8 cellular contexts compared by ENCODE assay signal in the genomic region with DNA sequence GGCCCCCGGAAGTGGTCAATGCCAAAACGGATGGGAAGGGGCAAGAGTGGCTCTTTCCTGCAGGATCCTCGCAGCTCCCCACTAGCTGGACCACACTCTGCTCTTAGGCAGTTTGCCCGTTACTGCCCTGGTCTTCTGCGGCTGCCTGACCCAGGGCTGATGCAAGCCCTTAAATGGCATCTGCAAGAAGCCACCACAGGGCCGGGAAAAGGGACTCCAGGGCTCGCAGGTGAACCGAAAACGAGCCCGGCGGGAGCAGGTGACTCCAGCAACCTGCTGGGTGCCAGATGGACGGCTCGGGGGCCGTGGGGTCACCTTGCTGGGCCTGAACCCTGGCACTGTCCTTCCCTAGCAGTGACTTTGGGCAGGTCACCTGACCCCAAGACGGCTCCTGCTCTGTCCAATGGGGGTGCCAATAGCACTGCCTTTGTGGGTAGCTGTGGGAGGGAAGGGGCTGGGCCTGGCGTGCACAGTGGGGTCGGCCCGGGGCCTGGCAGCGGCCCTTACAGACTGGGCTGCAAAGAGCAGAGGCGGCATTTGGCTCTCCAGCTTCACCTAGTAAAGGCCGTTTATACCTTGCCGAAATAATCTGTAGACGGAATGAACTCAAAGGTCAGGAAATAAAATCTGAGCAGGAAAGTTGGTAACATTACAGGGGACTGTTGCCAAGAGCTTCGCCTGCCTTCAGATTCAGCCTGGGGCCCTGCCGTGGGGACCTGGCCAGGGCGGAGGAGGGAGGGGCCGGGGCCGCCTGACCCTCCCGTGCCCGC. TPM values are rescaled to one million over a fixed set of nuclear protein-coding genes. Genes with fewer than 3 reads are reported as not detected.
DNase-seq lines count a peak whose midpoint lies in the region; ATAC-seq, FAIRE-seq and TF ChIP-seq lines count a peak whose summit lies in the region.

No MANE protein-coding gene starts in this region.

- CTCF ChIA-PET in K562 (lab: Yijun Ruan, JAX; ENCODE audit: low intra/inter-chr PET ratio): no interaction called here

- no peaks in the 10 kb centered on the region for H3K9me1 ChIP-seq in K562 (ENCODE audit: control insufficient read depth, insufficient read depth, low read length)

- H3K9me3 Mint-ChIP-seq in CD14-positive monocyte: peaks cover 0 to 6% (median 0%) of the 10 kb centered on the region in 7 donors

- H3K27ac Mint-ChIP-seq in CD14-positive monocyte: peak overlapping the region in 6 of 7 donors; percentile 55 to 81 (median 61)

- DNase-seq in CD14-positive monocyte (ENCODE audit: low spot score) (no peak), K562 (ENCODE audit: extremely low read depth in 1 of 4, low spot score in 3 of 4) (peak in 1 of 4 experiments; percentile 56), thyroid gland (no peak), HTR-8/SVneo (ENCODE audit: insufficient read length, low spot score) (no peak), SKM-1 (lab: John Stamatoyannopoulos, UW; ENCODE audit: unreplicated experiment) (no peak)

- no peaks in the 10 kb centered on the region for H3K27me3 ChIP-seq in Loucy (ENCODE audit: insufficient read depth, low read length, poor library complexity, severe bottlenecking)
- no peaks in the 10 kb centered on the region for H3K27me3 ChIP-seq in K562 (ENCODE audit: control insufficient read depth in 2 of 2, insufficient read depth in 2 of 2, low read length in 2 of 2)
- no peaks in the 10 kb centered on the region for H3K27me3 ChIP-seq in liver (ENCODE audit: control insufficient read depth in 4 of 4, insufficient read depth in 4 of 4, low read length in 3 of 4)
- no peaks in the 10 kb centered on the region for H3K27me3 ChIP-seq in thyroid gland

- H3K36me3 Mint-ChIP-seq in CD14-positive monocyte: peaks cover 14 to 35% of the 10 kb centered on the region in 2 donors

- TF ChIP-seq EP300 in K562 (IDR thresholded peaks at IDR 0.05; ENCODE audit: low read length): no peak

- TF ChIP-seq CTCF in CD14-positive monocyte (IDR thresholded peaks at IDR 0.05) (no peak), Loucy (conservative IDR thresholded peaks at IDR 0.05; ENCODE audit: low read length) (no peak), K562 (IDR thresholded peaks at IDR 0.05 in 2 of 3, conservative IDR thresholded peaks at IDR 0.05 in 1 of 3; ENCODE audit: insufficient read depth in 2 of 3, low read depth in 1 of 3, low read length in 3 of 3) (no peak), liver (IDR thresholded peaks at IDR 0.05; ENCODE audit: low read depth, low read length, missing input control) (no peak), thyroid gland (IDR thresholded peaks at IDR 0.05) (no peak)

- peak; percentile 49 for FAIRE-seq in K562 (lab: Jason Lieb, UNC)
- FAIRE-seq in HTR-8/SVneo (lab: Jason Lieb, UNC): no peak

- H3K4me3 Mint-ChIP-seq in CD14-positive monocyte: peak overlapping the region; percentile 70 to 77

- WGBS in K562 (ENCODE audit: insufficient coverage, low coverage, missing lambda C conversion rate): 44% methylated on average over 30 of the region's 30 CpGs
- WGBS in liver: 24% methylated on average over 30 of the region's 30 CpGs
- WGBS in thyroid gland, 2 donors: 47 to 49% methylated on average over 21 to 25 of the region's 30 CpGs

- peaks cover 0 to 6% (median 0%) of the 10 kb centered on the region in 3 donors for H3K27me3 Mint-ChIP-seq in CD14-positive monocyte (ENCODE audit: low read depth in 3 of 3)

- POLR2A ChIA-PET in K562 (lab: Yijun Ruan, JAX): interaction anchor here (0.6 to 1.3 kb wide), 4 partner anchors 11 to 306 kb away, joined by 3 to 4 read pairs (median 4); partner anchors contain the start of gene UBAC1

- H2AFZ ChIP-seq in Loucy (ENCODE audit: low read length) (peak overlapping the region; percentile 11; the same call in 1 of the 2 replicates), K562 (ENCODE audit: low read depth, low read length) (peak overlapping the region; percentile 89; the same call in 1 of the 2 replicates)

- peak overlapping the region; percentile 75 for H3K4me2 ChIP-seq in Loucy (ENCODE audit: low read depth, low read length, poor library complexity, severe bottlenecking)
- peak overlapping the region; percentile 83 for H3K4me2 ChIP-seq in K562 (ENCODE audit: insufficient read depth, low read length)

- ATAC-seq in GM19455 (IDR thresholded peaks at IDR 0.05; ENCODE audit: unreplicated experiment) (peak; percentile 5), K562 (peak; percentile 28)

- H3K4me3 ChIP-seq in Loucy (ENCODE audit: low read length, poor library complexity, severe bottlenecking): peak overlapping the region; percentile 77
- H3K4me3 ChIP-seq in K562: peak overlapping the region; percentile 82
- peak overlapping the region; percentile 63 to 93 (median 65) for H3K4me3 ChIP-seq in liver (ENCODE audit: low read depth in 1 of 3, low read length in 3 of 3)
- peak overlapping the region; percentile 78 to 88 (median 88) for H3K4me3 ChIP-seq in thyroid gland (replicated peaks in 1 of 3)

- TF ChIP-seq RAD21 in K562 (CRISPR knock-in tag; conservative IDR thresholded peaks at IDR 0.05 in 1 of 2, IDR thresholded peaks at IDR 0.05 in 1 of 2) (no peak), liver (IDR thresholded peaks at IDR 0.05) (peak in 1 of 2 donors; percentile 5)

- H3K9ac ChIP-seq in Loucy (ENCODE audit: low read depth, low read length, poor library complexity, severe bottlenecking): peak overlapping the region; percentile 99
- H3K9ac ChIP-seq in K562 (ENCODE audit: insufficient read depth in 1 of 2, low read depth in 2 of 2, low read length in 2 of 2): peak overlapping the region; percentile 79 to 94
- peak overlapping the region; percentile 50 to 72 for H3K9ac ChIP-seq in liver (ENCODE audit: low read depth in 1 of 2, low read length in 2 of 2)

- BruUV-seq in K562 (replicated peaks; lab: Mats Ljungman, UMichigan): no TSS peak

- H3K4me1 ChIP-seq in Loucy (ENCODE audit: insufficient read depth, low read length, poor library complexity, severe bottlenecking) (peaks cover 18% of the 10 kb centered on the region), K562 (replicated peaks in 1 of 2; ENCODE audit: control insufficient read depth in 2 of 2, insufficient read depth in 2 of 2, low read length in 2 of 2) (peaks cover 18 to 70% of the 10 kb centered on the region in 2 experiments), liver (ENCODE audit: control insufficient read depth in 4 of 4, insufficient read depth in 4 of 4, low read length in 3 of 4) (peaks cover 6 to 30% (median 23%) of the 10 kb centered on the region in 4 donors), thyroid gland (peaks cover 14 to 23% of the 10 kb centered on the region in 2 donors)

- H3F3A ChIP-seq in Loucy (ENCODE audit: low read depth): no peaks in the 10 kb centered on the region

- H3K4me1 Mint-ChIP-seq in CD14-positive monocyte: peaks cover 25% of the 10 kb centered on the region

- H3K27ac ChIP-seq in K562 (ENCODE audit: extremely low read depth, low read depth, low read length): peak overlapping the region; percentile 95
- peak overlapping the region; percentile 71 to 95 for H3K27ac ChIP-seq in liver (ENCODE audit: low read depth in 1 of 2, low read length in 2 of 2)
- peak overlapping the region; percentile 67 to 95 (median 90) for H3K27ac ChIP-seq in thyroid gland

- H3K79me2 ChIP-seq in Loucy (ENCODE audit: insufficient read depth, low read length) (peaks cover 47% of the 10 kb centered on the region), K562 (ENCODE audit: control insufficient read depth, insufficient read depth, low read length) (peaks cover 31% of the 10 kb centered on the region)

- in situ Hi-C loops in K562 (cut with MboI): no loop called here

- H4K20me1 ChIP-seq in Loucy (ENCODE audit: insufficient read depth, low read length, poor library complexity, severe bottlenecking) (peaks cover 6% of the 10 kb centered on the region), K562 (replicated peaks; ENCODE audit: control insufficient read depth, insufficient read depth, low read length) (no peaks in the 10 kb centered on the region)

- intact Hi-C loops in CD14-positive monocyte (cut with micrococcal nuclease) (loop anchor here in 1 of 2 donors (5.0 kb wide), 1 partner anchor 40 kb away; no protein-coding TSS in a partner anchor), K562 (cut with micrococcal nuclease) (loop anchor here (2.0 kb wide), 1 partner anchor 29 kb away; no protein-coding TSS in a partner anchor), thyroid gland (cut with DNase I) (loop anchor here (5.0 kb wide), 1 partner anchor 210 kb away; the partner anchor contains the start of gene CAMSAP1)

- no peaks in the 10 kb centered on the region for H3K36me3 ChIP-seq in Loucy (ENCODE audit: insufficient read depth, low read length)
- H3K36me3 ChIP-seq in K562 (ENCODE audit: control insufficient read depth, insufficient read depth, low read length): peaks cover 20% of the 10 kb centered on the region; the same call in 1 of the 3 replicates
- H3K36me3 ChIP-seq in liver (ENCODE audit: control insufficient read depth in 4 of 4, insufficient read depth in 3 of 4, low read depth in 1 of 4, low read length in 3 of 4): peaks cover 0 to 5% (median 3%) of the 10 kb centered on the region in 4 donors
- no peaks in the 10 kb centered on the region for H3K36me3 ChIP-seq in thyroid gland

- H3K9me2 ChIP-seq in Loucy (replicated peaks; ENCODE audit: low read depth, low read length): no peaks in the 10 kb centered on the region

- H3K9me3 ChIP-seq in Loucy (ENCODE audit: insufficient read depth, low read depth, low read length): no peaks in the 10 kb centered on the region
- H3K9me3 ChIP-seq in K562 (replicated peaks; ENCODE audit: control insufficient read depth, insufficient read depth, low read depth, low read length): no peaks in the 10 kb centered on the region
- H3K9me3 ChIP-seq in liver (ENCODE audit: control insufficient read depth in 4 of 4, low read length in 3 of 4): no peaks in the 10 kb centered on the region
- no peaks in the 10 kb centered on the region for H3K9me3 ChIP-seq in thyroid gland

- TF ChIP-seq POLR2A in K562 (conservative IDR thresholded peaks at IDR 0.05) (no peak), thyroid gland (IDR thresholded peaks at IDR 0.05) (no peak)

RNA-seq across cellular contexts. Expression of gene TMEM250, which starts 1.2 kb away (rescaled TPM):
- polyA plus RNA-seq in CD14-positive monocyte (10 to 100 TPM; 30.9 to 38.0 TPM), K562 (2011; rRNA removed) (11.5 and 12.2 TPM in 2 replicates), K562 (2014; fragmentation: Illumina TruSeq; extraction: Trizol) (9.8 and 16.8 TPM in 2 replicates), K562 (2014; fragmentation: Nextera tagmentation; extraction: Ambion mirVana) (under 1 TPM; 0.32 to 0.64 TPM), K562 (2014; rRNA removed) (25.1 and 28.0 TPM in 2 replicates), liver (10 to 100 TPM in 1 of 2 donors, 1 to 10 TPM in 1; 6.7 to 19.5 TPM)
- total RNA-seq in K562 (2011; cell fraction: chromatin; rRNA removed; ENCODE audit: low replicate concordance): 9.3 and 37.6 TPM in 2 replicates
- total RNA-seq in K562 (2011; cell fraction: nucleolus; rRNA removed): 42.5 and 42.8 TPM in 2 replicates
- 19.5 and 20.3 TPM in 2 replicates for total RNA-seq in K562 (2011; cell fraction: nucleoplasm; rRNA removed)
- total RNA-seq in K562 (2014; rRNA removed) (44.6 and 51.3 TPM in 2 replicates), K562 (2014; rRNA removed; fragmentation: Illumina TruSeq; extraction: Trizol) (6.2 and 6.7 TPM in 2 replicates), K562 (2015; rRNA removed; fragmentation: Illumina TruSeq; extraction: Trizol) (21.6 and 23.3 TPM in 2 replicates), K562 (2021) (40.6 and 43.1 TPM in 2 replicates), liver (10 to 100 TPM; 16.1 to 18.2 TPM), thyroid gland (10 to 100 TPM; 23.5 to 35.3 (median 25.6) TPM)
- polyA plus RNA-seq in K562 (2011; cell fraction: cytosol; rRNA removed): 15.5 and 50.0 TPM in 2 replicates
- 27.4 and 47.1 TPM in 2 replicates for polyA plus RNA-seq in K562 (2011; cell fraction: nucleus; rRNA removed)
- polyA plus RNA-seq in K562 (2012): 27.5 and 33.5 TPM in 2 replicates
- 4.9 and 9.2 TPM in 2 replicates for polyA minus RNA-seq in K562 (2011; rRNA and poly(A)+ RNA removed)
- polyA minus RNA-seq in K562 (2011; cell fraction: cytosol; rRNA and poly(A)+ RNA removed): 18.4 and 21.8 TPM in 2 replicates
- 18.7 and 25.0 TPM in 2 replicates for polyA minus RNA-seq in K562 (2011; cell fraction: nucleus; rRNA and poly(A)+ RNA removed)

RNA-seq across cellular contexts. Expression of gene NACC2, which starts 22.4 kb away (rescaled TPM):
- polyA plus RNA-seq in CD14-positive monocyte: 1 to 10 TPM; 8.1 to 8.7 TPM
- total RNA-seq in K562 (2011; cell fraction: chromatin; rRNA removed; ENCODE audit: low replicate concordance): 15.2 and 27.2 TPM in 2 replicates
- total RNA-seq in K562 (2011; cell fraction: nucleolus; rRNA removed): 17.0 and 18.7 TPM in 2 replicates
- 10.7 and 13.6 TPM in 2 replicates for total RNA-seq in K562 (2011; cell fraction: nucleoplasm; rRNA removed)
- total RNA-seq in K562 (2014; rRNA removed): 16.6 and 21.1 TPM in 2 replicates
- 4.4 and 4.8 TPM in 2 replicates for total RNA-seq in K562 (2014; rRNA removed; fragmentation: Illumina TruSeq; extraction: Trizol)
- 9.9 and 10.1 TPM in 2 replicates for total RNA-seq in K562 (2015; rRNA removed; fragmentation: Illumina TruSeq; extraction: Trizol)
- 22.2 and 25.1 TPM in 2 replicates for total RNA-seq in K562 (2021)
- 5.6 TPM in 2 replicates for polyA plus RNA-seq in K562 (2011; rRNA removed)
- 7.2 and 16.2 TPM in 2 replicates for polyA plus RNA-seq in K562 (2011; cell fraction: cytosol; rRNA removed)
- 14.6 and 26.1 TPM in 2 replicates for polyA plus RNA-seq in K562 (2011; cell fraction: nucleus; rRNA removed)
- polyA plus RNA-seq in K562 (2012): 9.1 and 10.5 TPM in 2 replicates
- polyA plus RNA-seq in K562 (2014; fragmentation: Illumina TruSeq; extraction: Trizol): 5.2 and 8.0 TPM in 2 replicates
- polyA plus RNA-seq in K562 (2014; fragmentation: Nextera tagmentation; extraction: Ambion mirVana): under 1 TPM; 0.70 to 0.73 TPM
- polyA plus RNA-seq in K562 (2014; rRNA removed): 11.7 and 12.5 TPM in 2 replicates
- polyA minus RNA-seq in K562 (2011; rRNA and poly(A)+ RNA removed): 5.4 and 11.8 TPM in 2 replicates
- polyA minus RNA-seq in K562 (2011; cell fraction: cytosol; rRNA and poly(A)+ RNA removed): 12.6 and 13.9 TPM in 2 replicates
- polyA minus RNA-seq in K562 (2011; cell fraction: nucleus; rRNA and poly(A)+ RNA removed): 5.9 and 6.5 TPM in 2 replicates
- total RNA-seq in liver: 10 to 100 TPM in 1 of 2 donors, 1 to 10 TPM in 1; 6.7 to 17.8 TPM
- 10 to 100 TPM in 1 of 2 donors, 1 to 10 TPM in 1; 4.8 to 10.8 TPM for polyA plus RNA-seq in liver
- total RNA-seq in thyroid gland: 10 to 100 TPM; 18.4 to 33.6 (median 22.4) TPM
